Comparison of ENCODE assay signal across 15 cellular contexts in the genomic region with DNA sequence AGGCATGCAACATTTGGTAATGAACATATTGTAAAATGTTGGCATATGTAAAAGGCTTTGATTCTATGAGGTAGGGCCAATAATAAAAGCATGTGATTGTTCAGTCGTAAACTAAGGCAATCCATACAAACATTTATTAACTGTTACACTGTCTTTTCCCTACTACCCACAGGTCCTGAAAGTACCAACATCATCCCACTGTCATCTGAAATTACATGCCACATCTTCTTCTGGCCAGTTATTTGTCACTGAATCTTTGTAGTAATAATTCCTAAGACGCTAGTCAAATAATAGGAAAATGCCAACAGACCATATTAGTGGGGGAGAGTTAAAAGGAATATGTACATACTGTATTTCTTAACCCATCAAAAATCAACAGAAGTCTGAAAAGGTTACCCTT. TPM values are rescaled to one million over a fixed set of nuclear protein-coding genes. Genes with fewer than 3 reads are reported as not detected.
DNase-seq lines count a peak whose midpoint lies in the region; ATAC-seq and TF ChIP-seq lines count a peak whose summit lies in the region.
"Had no signal": no experiment of that assay in that cellular context is flagged by ENCODE, and none has a peak within 500 bp of the region (broad histone marks: within the 10 kb centered on the region; RNA-seq: fewer than 3 reads in every experiment).

No MANE protein-coding gene starts in this region.

- DNase-seq in SK-N-MC (ENCODE audit: low read depth, low spot score) (no peak), globus pallidus (ENCODE audit: low spot score) (peak; percentile 47), neural progenitor cell (ENCODE audit: low spot score) (no peak), colonic mucosa (no peak)
- no peak for DNase-seq in activated CD4-positive, alpha-beta T cell treated with anti-CD3 and anti-CD28 coated beads, Interleukin-2, amount 50 U/mL, for 4 hours
- no peak for DNase-seq in stimulated activated effector memory CD8-positive, alpha-beta T cell treated with anti-CD3 and anti-CD28 coated beads, Interleukin-12 subunit alpha, Interleukin-12 subunit beta, amount 100 ng/mL, for 72 hours (ENCODE audit: low spot score in 2 of 2)
- DNase-seq: COR-L47, NCI-H1048, NCI-H146, NCI-H226, NCI-H526, PC-3 had no signal

- H3K4me3 Mint-ChIP-seq in neural progenitor cell, result peak overlapping the region; percentile 79
- no peak overlapping the region for H3K4me3 Mint-ChIP-seq in stimulated activated effector memory CD8-positive, alpha-beta T cell treated with anti-CD3 and anti-CD28 coated beads, Interleukin-12 subunit alpha, Interleukin-12 subunit beta, amount 100 ng/mL, for 72 hours
- H3K4me3 Mint-ChIP-seq: CD14-positive monocyte had no signal

- H3K4me1 Mint-ChIP-seq in neural progenitor cell, result peaks cover 51% of the 10 kb centered on the region
- H3K4me1 Mint-ChIP-seq in stimulated activated effector memory CD8-positive, alpha-beta T cell treated with anti-CD3 and anti-CD28 coated beads, Interleukin-12 subunit alpha, Interleukin-12 subunit beta, amount 100 ng/mL, for 72 hours, result peaks cover 19% of the 10 kb centered on the region

- no peaks in the 10 kb centered on the region for H3K9me3 Mint-ChIP-seq in neural progenitor cell
- no peaks in the 10 kb centered on the region for H3K9me3 Mint-ChIP-seq in stimulated activated effector memory CD8-positive, alpha-beta T cell treated with anti-CD3 and anti-CD28 coated beads, Interleukin-12 subunit alpha, Interleukin-12 subunit beta, amount 100 ng/mL, for 72 hours
- H3K9me3 Mint-ChIP-seq: CD14-positive monocyte had no signal

- H3K4me1 ChIP-seq in ES-I3 (ENCODE audit: insufficient read depth, low read length) (peaks cover 30% of the 10 kb centered on the region; the same call in 1 of the 2 replicates), neural progenitor cell (peaks cover 55% of the 10 kb centered on the region), colonic mucosa (no peaks in the 10 kb centered on the region)

- no peaks in the 10 kb centered on the region for H3K36me3 Mint-ChIP-seq in neural progenitor cell
- H3K36me3 Mint-ChIP-seq in stimulated activated effector memory CD8-positive, alpha-beta T cell treated with anti-CD3 and anti-CD28 coated beads, Interleukin-12 subunit alpha, Interleukin-12 subunit beta, amount 100 ng/mL, for 72 hours, result no peaks in the 10 kb centered on the region
- H3K36me3 Mint-ChIP-seq: CD14-positive monocyte had no signal

- H3K4me3 ChIP-seq in SK-N-MC (peak overlapping the region; percentile 17; the same call in 1 of the 2 replicates), neural progenitor cell (peak overlapping the region; percentile 40), colonic mucosa (no peak overlapping the region)

- H3K27me3 Mint-ChIP-seq in neural progenitor cell (ENCODE audit: insufficient read depth, low read depth), result no peaks in the 10 kb centered on the region

- intact Hi-C loops in colonic mucosa (cut with DNase I), result no loop called here

- H3K79me2 ChIP-seq in neural progenitor cell (ENCODE audit: low read depth), result peaks cover 69% of the 10 kb centered on the region

- peaks cover 48% of the 10 kb centered on the region for H3F3A ChIP-seq in neural progenitor cell (ENCODE audit: low read depth)

- peak overlapping the region; percentile 82 for H3K4me2 ChIP-seq in neural progenitor cell

- peak overlapping the region; percentile 97 for H3K27ac Mint-ChIP-seq in neural progenitor cell
- H3K27ac Mint-ChIP-seq in stimulated activated effector memory CD8-positive, alpha-beta T cell treated with anti-CD3 and anti-CD28 coated beads, Interleukin-12 subunit alpha, Interleukin-12 subunit beta, amount 100 ng/mL, for 72 hours, result no peak overlapping the region
- H3K27ac Mint-ChIP-seq: CD14-positive monocyte had no signal

- peak overlapping the region; percentile 43 for H3K9ac ChIP-seq in ES-I3 (ENCODE audit: low read depth, low read length)
- H3K9ac ChIP-seq in SK-N-MC (ENCODE audit: insufficient read length), result no peak overlapping the region
- no peak overlapping the region for H3K9ac ChIP-seq in neural progenitor cell
- no peak overlapping the region for H3K9ac ChIP-seq in colonic mucosa (ENCODE audit: low read depth in 2 of 2, low read length in 2 of 2)

- ATAC-seq in HG02981 (IDR thresholded peaks at IDR 0.05; ENCODE audit: unreplicated experiment), result no peak
- ATAC-seq in stimulated activated effector memory CD8-positive, alpha-beta T cell treated with anti-CD3 and anti-CD28 coated beads, Interleukin-12 subunit alpha, Interleukin-12 subunit beta, amount 100 ng/mL, for 72 hours, result no peak
- ATAC-seq: PC-3 had no signal

- TF ChIP-seq CTCF in neural progenitor cell (IDR thresholded peaks at IDR 0.05), result no peak
- no peak for TF ChIP-seq CTCF in colonic mucosa (IDR thresholded peaks at IDR 0.05)

- H2AFZ ChIP-seq in neural progenitor cell (replicated peaks), result no peak overlapping the region

- H3K9me3 ChIP-seq in ES-I3 (ENCODE audit: control insufficient read depth, insufficient read depth, low read length) (no peaks in the 10 kb centered on the region), SK-N-MC (ENCODE audit: low read depth, low read length) (no peaks in the 10 kb centered on the region), neural progenitor cell (ENCODE audit: low read depth) (no peaks in the 10 kb centered on the region), colonic mucosa (no peaks in the 10 kb centered on the region)

- no peaks in the 10 kb centered on the region for H3K36me3 ChIP-seq in ES-I3 (ENCODE audit: insufficient read depth, low read length)
- H3K36me3 ChIP-seq in SK-N-MC (ENCODE audit: insufficient read depth, low read length), result no peaks in the 10 kb centered on the region
- H3K36me3 ChIP-seq in neural progenitor cell, result no peaks in the 10 kb centered on the region
- no peaks in the 10 kb centered on the region for H3K36me3 ChIP-seq in colonic mucosa

- H3K27ac ChIP-seq in SK-N-MC (peak overlapping the region; percentile 78), neural progenitor cell (peak overlapping the region; percentile 92), colonic mucosa (no peak overlapping the region)

- no peaks in the 10 kb centered on the region for H4K20me1 ChIP-seq in neural progenitor cell (ENCODE audit: low read depth)

- H3K27me3 ChIP-seq in neural progenitor cell, result no peaks in the 10 kb centered on the region
- no peaks in the 10 kb centered on the region for H3K27me3 ChIP-seq in colonic mucosa

RNA-seq across cellular contexts. Expression of a gene that starts 27.2 kb away (rescaled TPM):
- total RNA-seq in neural progenitor cell (ENCODE audit: low replicate concordance) (24.9 and 55.3 TPM in 2 replicates), colonic mucosa (10 to 100 TPM; 27.4 to 33.8 TPM)
